ENCODE assay signal across 8 cellular contexts in genomic region chr7:148698397-148699023, GRCh38. TPM values are rescaled to one million over a fixed set of nuclear protein-coding genes. Genes with fewer than 3 reads are reported as not detected.
A peak's percentile ranks its signal among the peaks of the same experiment; 100 is the strongest.
DNase-seq lines count a peak whose midpoint lies in the region; ATAC-seq and TF ChIP-seq lines count a peak whose summit lies in the region.

CUL1 (plus strand) TSS chr7:148698903; CDS start chr7:148730123, 31,220 bp downstream.

- POLR2A ChIA-PET in T-cell (lab: Charles Lee) = interaction anchor here (0.6 to 1.6 kb wide), 9 partner anchors 8 to 243 kb away, joined by 3 to 8 read pairs (median 3); partner anchors contain the start of gene EZH2 (in 1 of the 2)

- H3K9me3 Mint-ChIP-seq in T-cell = no peaks in the 10 kb centered on the region

- 0% methylated on average over 6 to 79 of the region's 84 CpGs; no CpG with 5 or more reads in 1 of the 4 donors for WGBS in adrenal gland, 4 donors
- WGBS in psoas muscle, 3 donors = 0 to 1% (median 1%) methylated on average over 30 to 83 of the region's 84 CpGs

- intact Hi-C loops in adrenal gland (cut with DNase I) (loop anchor here in 1 of 2 donors (10.0 kb wide), 1 partner anchor 256 kb away; no protein-coding TSS in a partner anchor), left cardiac atrium (cut with DNase I) (no loop called here), psoas muscle (cut with DNase I) (loop anchor here in 1 of 2 donors (5.0 to 10.0 kb wide), 6 partner anchors 71 to 266 kb away; partner anchors contain the start of gene EZH2), uterus (cut with DNase I; ENCODE audit: low total_unique reads) (no loop called here)

- peak within 1 kb of the TSS; percentile 85 to 99 (median 98) for H3K27ac ChIP-seq in adrenal gland
- H3K27ac ChIP-seq in psoas muscle = peak within 1 kb of the TSS; percentile 99
- H3K27ac ChIP-seq in uterus = peak within 1 kb of the TSS; percentile 92 to 98

- H3K4me1 ChIP-seq in adrenal gland (replicated peaks in 1 of 2) (peaks cover 27 to 38% of the 10 kb centered on the region in 2 donors), psoas muscle (peaks cover 35% of the 10 kb centered on the region), uterus (peaks cover 0 to 4% of the 10 kb centered on the region in 2 donors)

- TF ChIP-seq CTCF in adrenal gland (IDR thresholded peaks at IDR 0.05) = no peak
- no peak for TF ChIP-seq CTCF in psoas muscle (IDR thresholded peaks at IDR 0.05)
- no peak for TF ChIP-seq CTCF in uterus (IDR thresholded peaks at IDR 0.05)

- peak within 1 kb of the TSS; percentile 87 to 93 for H3K27ac Mint-ChIP-seq in T-cell

- TF ChIP-seq POLR2A in adrenal gland (IDR thresholded peaks at IDR 0.05) (peak; percentile 74 to 81), uterus (IDR thresholded peaks at IDR 0.05) (peak; percentile 39 to 74)

- no peaks in the 10 kb centered on the region for H3K27me3 ChIP-seq in H7 (ENCODE audit: control insufficient read depth, insufficient read depth, low read length)
- H3K27me3 ChIP-seq in MG63 = no peaks in the 10 kb centered on the region
- no peaks in the 10 kb centered on the region for H3K27me3 ChIP-seq in adrenal gland
- no peaks in the 10 kb centered on the region for H3K27me3 ChIP-seq in psoas muscle (ENCODE audit: insufficient read depth in 3 of 3, low read length in 2 of 3)
- H3K27me3 ChIP-seq in uterus = no peaks in the 10 kb centered on the region

- DNase-seq in H7 (peak; percentile 88), MG63 (peak; percentile 83), T-cell (peak; percentile 67 to 86 (median 78)), adrenal gland (peak; percentile 86 to 91 (median 89)), left cardiac atrium (peak; percentile 90), psoas muscle (peak; percentile 90 to 94), uterus (peak; percentile 82 to 83)

- H3K36me3 Mint-ChIP-seq in T-cell = no peaks in the 10 kb centered on the region

- H3K36me3 ChIP-seq in H7 (replicated peaks; ENCODE audit: control insufficient read depth, insufficient read depth, low read length) = no peaks in the 10 kb centered on the region
- H3K36me3 ChIP-seq in MG63 = no peaks in the 10 kb centered on the region
- no peaks in the 10 kb centered on the region for H3K36me3 ChIP-seq in adrenal gland (replicated peaks in 1 of 2)
- H3K36me3 ChIP-seq in psoas muscle (ENCODE audit: insufficient read depth in 1 of 2, low read depth in 1 of 2) = no peaks in the 10 kb centered on the region
- H3K36me3 ChIP-seq in uterus = no peaks in the 10 kb centered on the region

- H3K9me3 ChIP-seq in MG63 (no peaks in the 10 kb centered on the region), adrenal gland (replicated peaks in 1 of 3) (no peaks in the 10 kb centered on the region), psoas muscle (no peaks in the 10 kb centered on the region), uterus (no peaks in the 10 kb centered on the region)

- CTCF ChIA-PET in T-cell (lab: Charles Lee) = interaction anchor here (0.6 to 0.9 kb wide), 6 partner anchors 12 to 264 kb away, joined by 3 to 6 read pairs (median 4); no protein-coding TSS in a partner anchor

- ATAC-seq in T-cell (replicated peaks in 1 of 4) = peak; percentile 83 to 89 (median 86)
- ATAC-seq in left cardiac atrium = peak; percentile 91 to 92
- ATAC-seq in psoas muscle = peak; percentile 83 to 87 (median 84)

- H3K4me3 Mint-ChIP-seq in T-cell = peak within 1 kb of the TSS; percentile 85 to 93 (median 89)

- H3K27me3 Mint-ChIP-seq in T-cell = no peaks in the 10 kb centered on the region

- H3K4me1 Mint-ChIP-seq in T-cell = peaks cover 49 to 57% (median 51%) of the 10 kb centered on the region in 3 donors

- H3K4me3 ChIP-seq in GM08714 (ENCODE audit: low read length) (peak within 1 kb of the TSS; percentile 99), H7 (ENCODE audit: insufficient read depth, low read depth, low read length) (peak within 1 kb of the TSS; percentile 88), MG63 (peak within 1 kb of the TSS; percentile 60), adrenal gland (peak within 1 kb of the TSS; percentile 50 to 94 (median 86)), psoas muscle (peak within 1 kb of the TSS; percentile 97), uterus (peak within 1 kb of the TSS; percentile 67 to 84)

RNA-seq across cellular contexts. Expression of gene CUL1, which starts in this region (rescaled TPM):
- 46.7 and 52.0 TPM in 2 replicates for total RNA-seq in H7 (2014; rRNA removed; shearing (Covaris generic))
- total RNA-seq in MG63 (2014; rRNA removed; shearing (Covaris generic); ENCODE audit: low replicate concordance) = 32.0 and 37.7 TPM in 2 replicates
- total RNA-seq in T-cell (10 to 100 TPM; 42.3 to 53.7 (median 49.9) TPM), adrenal gland (10 to 100 TPM; 27.8 to 49.0 (median 38.2) TPM), left cardiac atrium (10 to 100 TPM; 40.8 to 52.2 TPM), psoas muscle (10 to 100 TPM; 65.1 to 97.1 (median 88.8) TPM), uterus (10 to 100 TPM; 38.9 to 61.2 (median 49.4) TPM)
- polyA plus RNA-seq in adrenal gland (100 to 1,000 TPM in 1 of 3 donors, 10 to 100 TPM in 2; 20.8 to 106 (median 22.3) TPM), psoas muscle (100 to 1,000 TPM in 1 of 3 donors, 10 to 100 TPM in 2; 66.3 to 149 (median 76.8) TPM)

Comparison
In these comparisons a context has a peak if more than half of its experiments do, and no peak if none do; other contexts are left out.
1. Peak in every context shown above with its lines: DNase-seq, ATAC-seq, H3K4me3 ChIP-seq and H3K27ac ChIP-seq.